In the genomic region with DNA sequence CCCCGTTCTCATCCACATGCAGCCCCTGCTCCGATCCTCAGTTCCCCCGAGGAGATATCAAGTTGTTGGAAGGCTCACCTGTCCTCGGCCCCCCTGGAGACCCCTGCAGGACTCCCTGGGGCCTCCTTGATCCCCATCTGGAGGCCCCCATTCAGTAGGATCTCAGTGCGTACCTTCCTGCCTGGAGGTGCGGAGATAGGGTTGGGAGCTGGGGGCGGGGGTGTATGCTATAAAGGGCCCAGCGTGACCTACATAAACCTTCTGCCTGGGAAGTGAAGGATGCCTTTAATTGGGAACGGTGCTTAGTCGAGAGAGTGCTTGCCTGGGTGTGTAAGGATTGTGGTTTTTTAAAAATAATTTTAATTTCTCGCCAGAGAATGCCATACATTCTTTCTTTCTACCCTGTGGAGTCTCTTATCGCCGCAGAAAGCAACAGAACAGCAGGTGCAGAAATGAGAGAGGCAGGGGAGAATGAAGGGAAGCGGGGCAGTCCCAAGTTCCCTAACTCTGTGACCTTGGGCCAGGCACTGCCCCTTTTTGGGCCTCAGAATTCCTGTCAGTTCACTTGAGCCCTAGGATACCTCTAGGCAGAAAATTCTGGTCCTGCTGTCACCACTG, we compare ENCODE assay signal across 20 cellular contexts.
DNase-seq lines count a peak whose midpoint lies in the region; ATAC-seq and TF ChIP-seq lines count a peak whose summit lies in the region.
"Had no signal": no experiment of that assay in that cellular context is flagged by ENCODE, and none has a peak within 500 bp of the region (broad histone marks: within the 10 kb centered on the region; RNA-seq: fewer than 3 reads in every experiment).

No MANE protein-coding gene starts in this region.

- H3K4me1 Mint-ChIP-seq in WTC11: peaks cover 60% of the 10 kb centered on the region
- H3K4me1 Mint-ChIP-seq in activated naive CD4-positive, alpha-beta T cell treated with anti-CD3 and anti-CD28 coated beads, Interleukin-2, amount 10 ng/mL, durations not matched to agents 7 days and 5 days: no peaks in the 10 kb centered on the region
- H3K4me1 Mint-ChIP-seq: activated T-helper 17 cell treated with anti-CD3 and anti-CD28 coated beads, Interleukin-2, amount 50 U/mL, for 72 hours had no signal

- peaks cover 13% of the 10 kb centered on the region; the same call in 1 of the 2 replicates for H3K9me3 Mint-ChIP-seq in WTC11
- H3K9me3 Mint-ChIP-seq in activated naive CD4-positive, alpha-beta T cell treated with anti-CD3 and anti-CD28 coated beads, Interleukin-2, amount 10 ng/mL, durations not matched to agents 7 days and 5 days: no peaks in the 10 kb centered on the region
- H3K9me3 Mint-ChIP-seq: activated T-helper 17 cell treated with anti-CD3 and anti-CD28 coated beads, Interleukin-2, amount 50 U/mL, for 72 hours; natural killer cell treated with Interleukin-12 subunit alpha and Interleukin-12 subunit beta and Interleukin-15 and Interleukin-18, amount 100 ng/mL, for 72 hours had no signal

- peak overlapping the region; percentile 76; the same call in 1 of the 2 replicates for H3K27ac Mint-ChIP-seq in WTC11
- H3K27ac Mint-ChIP-seq in activated naive CD4-positive, alpha-beta T cell treated with anti-CD3 and anti-CD28 coated beads, Interleukin-2, amount 10 ng/mL, durations not matched to agents 7 days and 5 days: no peak overlapping the region
- H3K27ac Mint-ChIP-seq: activated T-helper 17 cell treated with anti-CD3 and anti-CD28 coated beads, Interleukin-2, amount 50 U/mL, for 72 hours; HFFc6; natural killer cell treated with Interleukin-12 subunit alpha and Interleukin-12 subunit beta and Interleukin-15 and Interleukin-18, amount 100 ng/mL, for 72 hours had no signal

- ATAC-seq in WTC11 (no peak), left cardiac atrium (peak; percentile 17 to 32), psoas muscle (peak in 1 of 4 donors; percentile 27), GM21367 (IDR thresholded peaks at IDR 0.05; ENCODE audit: unreplicated experiment) (no peak), GM18861 (IDR thresholded peaks at IDR 0.05; ENCODE audit: unreplicated experiment) (no peak)
- ATAC-seq: A549; activated T-helper 17 cell treated with anti-CD3 and anti-CD28 coated beads, Interleukin-2, amount 50 U/mL, for 72 hours had no signal

- intact Hi-C loops in left cardiac atrium (cut with DNase I) (no loop called here), psoas muscle (cut with DNase I) (no loop called here), dorsolateral prefrontal cortex (cut with DNase I) (no loop called here)

- DNase-seq in A172 (ENCODE audit: low spot score) (peak; percentile 45), WTC11 (ENCODE audit: low spot score) (no peak), left cardiac atrium (no peak), psoas muscle (no peak), dorsolateral prefrontal cortex (no peak)
- no peak for DNase-seq in activated naive CD4-positive, alpha-beta T cell treated with anti-CD3 and anti-CD28 coated beads, Interleukin-2, amount 10 ng/mL, durations not matched to agents 7 days and 5 days
- DNase-seq: activated CD4-positive, alpha-beta T cell treated with anti-CD3 and anti-CD28 coated beads for 48 hours; C1 segment of cervical spinal cord; erythroblast; HFFc6; NCI-H1105; stimulated activated CD4-positive, alpha-beta T cell treated with anti-CD3 and anti-CD28 coated beads, Interleukin-4, amount 100 ng/mL, for 4 hours; SW 1271 had no signal

- H3K27me3 ChIP-seq in psoas muscle (ENCODE audit: insufficient read depth in 3 of 3, low read length in 2 of 3): no peaks in the 10 kb centered on the region
- H3K27me3 ChIP-seq in dorsolateral prefrontal cortex: no peaks in the 10 kb centered on the region
- H3K27me3 ChIP-seq: upper lobe of left lung had no signal

- CTCF ChIA-PET in WTC11 (lab: Charles Lee): interaction anchor here (1.0 to 3.8 kb wide), 5 partner anchors 23 to 69 kb away, joined by 3 to 17 read pairs (median 3); no protein-coding TSS in a partner anchor
- CTCF ChIA-PET in activated naive CD4-positive, alpha-beta T cell treated with anti-CD3 and anti-CD28 coated beads, Interleukin-2, amount 10 ng/mL, durations not matched to agents 7 days and 5 days (lab: Charles Lee): no interaction called here

- POLR2A ChIA-PET in WTC11 (lab: Charles Lee): no interaction called here

- TF ChIP-seq CTCF in WTC11 (IDR thresholded peaks at IDR 0.05) (no peak), psoas muscle (IDR thresholded peaks at IDR 0.05) (no peak), dorsolateral prefrontal cortex (IDR thresholded peaks at IDR 0.05 in 54 of 56, conservative IDR thresholded peaks at IDR 0.05 in 2 of 56; ENCODE audit: low read depth in 1 of 56, partially characterized antibody in 56 of 56) (no peak)

- H3K9me3 ChIP-seq in psoas muscle: no peaks in the 10 kb centered on the region
- H3K9me3 ChIP-seq: A549, prostate gland had no signal

- peak overlapping the region; percentile 26 for H3K4me3 Mint-ChIP-seq in WTC11
- no peak overlapping the region for H3K4me3 Mint-ChIP-seq in activated naive CD4-positive, alpha-beta T cell treated with anti-CD3 and anti-CD28 coated beads, Interleukin-2, amount 10 ng/mL, durations not matched to agents 7 days and 5 days
- H3K4me3 Mint-ChIP-seq: activated T-helper 17 cell treated with anti-CD3 and anti-CD28 coated beads, Interleukin-2, amount 50 U/mL, for 72 hours; HFFc6; natural killer cell treated with Interleukin-12 subunit alpha and Interleukin-12 subunit beta and Interleukin-15 and Interleukin-18, amount 100 ng/mL, for 72 hours had no signal

- WGBS in psoas muscle, 3 donors: 45 to 70% (median 61%) methylated on average over 14 of the region's 14 CpGs

- H3K27me3 Mint-ChIP-seq in WTC11 (ENCODE audit: low read depth): no peaks in the 10 kb centered on the region
- peaks cover 18% of the 10 kb centered on the region for H3K27me3 Mint-ChIP-seq in activated naive CD4-positive, alpha-beta T cell treated with anti-CD3 and anti-CD28 coated beads, Interleukin-2, amount 10 ng/mL, durations not matched to agents 7 days and 5 days

- peak overlapping the region; percentile 80 for H3K27ac ChIP-seq in psoas muscle
- H3K27ac ChIP-seq in dorsolateral prefrontal cortex: peak overlapping the region in 3 of 59 donors; percentile 21 to 73 (median 25)
- H3K27ac ChIP-seq: A549, prostate gland, upper lobe of left lung had no signal

- H3K36me3 ChIP-seq in psoas muscle (ENCODE audit: insufficient read depth in 1 of 2, low read depth in 1 of 2): no peaks in the 10 kb centered on the region
- H3K36me3 ChIP-seq: prostate gland had no signal

- peaks cover 39% of the 10 kb centered on the region for H3K4me1 ChIP-seq in psoas muscle
- H3K4me1 ChIP-seq: A549 had no signal

- H3K36me3 Mint-ChIP-seq in WTC11: peaks cover 9% of the 10 kb centered on the region
- H3K36me3 Mint-ChIP-seq in activated naive CD4-positive, alpha-beta T cell treated with anti-CD3 and anti-CD28 coated beads, Interleukin-2, amount 10 ng/mL, durations not matched to agents 7 days and 5 days: no peaks in the 10 kb centered on the region
- H3K36me3 Mint-ChIP-seq: natural killer cell treated with Interleukin-12 subunit alpha and Interleukin-12 subunit beta and Interleukin-15 and Interleukin-18, amount 100 ng/mL, for 72 hours had no signal

- no peak overlapping the region for H3K4me3 ChIP-seq in psoas muscle
- H3K4me3 ChIP-seq in dorsolateral prefrontal cortex: no peak overlapping the region
- H3K4me3 ChIP-seq: A549, prostate gland, upper lobe of left lung had no signal

TF ChIP-seq in WTC11, 78 proteins besides CTCF, POLR2A, EP300 and RAD21 (continues in another document):
- TF ChIP-seq SP1 (CRISPR knock-in tag; conservative IDR thresholded peaks at IDR 0.05) (no peak), ATF1 (CRISPR knock-in tag; IDR thresholded peaks at IDR 0.05) (no peak), NFE2L1 (CRISPR knock-in tag; IDR thresholded peaks at IDR 0.05) (no peak), GTF2I (CRISPR knock-in tag; conservative IDR thresholded peaks at IDR 0.05) (no peak), NR1H2 (CRISPR knock-in tag; IDR thresholded peaks at IDR 0.05) (no peak), MYBL2 (CRISPR knock-in tag; IDR thresholded peaks at IDR 0.05) (no peak)
- TF ChIP-seq, protein P1, sequence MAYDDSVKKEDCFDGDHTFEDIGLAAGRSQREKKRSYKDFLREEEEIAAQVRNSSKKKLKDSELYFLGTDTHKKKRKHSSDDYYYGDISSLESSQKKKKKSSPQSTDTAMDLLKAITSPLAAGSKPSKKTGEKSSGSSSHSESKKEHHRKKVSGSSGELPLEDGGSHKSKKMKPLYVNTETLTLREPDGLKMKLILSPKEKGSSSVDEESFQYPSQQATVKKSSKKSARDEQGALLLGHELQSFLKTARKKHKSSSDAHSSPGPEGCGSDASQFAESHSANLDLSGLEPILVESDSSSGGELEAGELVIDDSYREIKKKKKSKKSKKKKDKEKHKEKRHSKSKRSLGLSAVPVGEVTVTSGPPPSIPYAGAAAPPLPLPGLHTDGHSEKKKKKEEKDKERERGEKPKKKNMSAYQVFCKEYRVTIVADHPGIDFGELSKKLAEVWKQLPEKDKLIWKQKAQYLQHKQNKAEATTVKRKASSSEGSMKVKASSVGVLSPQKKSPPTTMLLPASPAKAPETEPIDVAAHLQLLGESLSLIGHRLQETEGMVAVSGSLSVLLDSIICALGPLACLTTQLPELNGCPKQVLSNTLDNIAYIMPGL (CRISPR knock-in tag; IDR thresholded peaks at IDR 0.05): no peak
- TF ChIP-seq, protein P2, sequence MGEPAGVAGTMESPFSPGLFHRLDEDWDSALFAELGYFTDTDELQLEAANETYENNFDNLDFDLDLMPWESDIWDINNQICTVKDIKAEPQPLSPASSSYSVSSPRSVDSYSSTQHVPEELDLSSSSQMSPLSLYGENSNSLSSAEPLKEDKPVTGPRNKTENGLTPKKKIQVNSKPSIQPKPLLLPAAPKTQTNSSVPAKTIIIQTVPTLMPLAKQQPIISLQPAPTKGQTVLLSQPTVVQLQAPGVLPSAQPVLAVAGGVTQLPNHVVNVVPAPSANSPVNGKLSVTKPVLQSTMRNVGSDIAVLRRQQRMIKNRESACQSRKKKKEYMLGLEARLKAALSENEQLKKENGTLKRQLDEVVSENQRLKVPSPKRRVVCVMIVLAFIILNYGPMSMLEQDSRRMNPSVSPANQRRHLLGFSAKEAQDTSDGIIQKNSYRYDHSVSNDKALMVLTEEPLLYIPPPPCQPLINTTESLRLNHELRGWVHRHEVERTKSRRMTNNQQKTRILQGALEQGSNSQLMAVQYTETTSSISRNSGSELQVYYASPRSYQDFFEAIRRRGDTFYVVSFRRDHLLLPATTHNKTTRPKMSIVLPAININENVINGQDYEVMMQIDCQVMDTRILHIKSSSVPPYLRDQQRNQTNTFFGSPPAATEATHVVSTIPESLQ (CRISPR knock-in tag; IDR thresholded peaks at IDR 0.05): no peak

Comparison
In these comparisons a context has a peak if more than half of its experiments do, and no peak if none do; other contexts are left out.
1. ATAC-seq: peak in left cardiac atrium (2 of 2); none in WTC11 (single experiment), GM21367 (single experiment) and GM18861 (single experiment).